Comparison of ENCODE assay signal across 8 cellular contexts in genomic region chr2:176140520-176141317, GRCh38. TPM values are rescaled to one million over a fixed set of nuclear protein-coding genes. Genes with fewer than 3 reads are reported as not detected.
DNase-seq lines count a peak whose midpoint lies in the region; ATAC-seq and TF ChIP-seq lines count a peak whose summit lies in the region.

No MANE protein-coding gene starts in this region.

- 27% methylated on average over 24 of the region's 48 CpGs; no CpG with 5 or more reads in 1 of the 2 donors for WGBS in transverse colon (ENCODE audit: low coverage in 1 of 2), 2 donors

- H3K9me3 Mint-ChIP-seq in activated naive CD4-positive, alpha-beta T cell treated with anti-CD3 and anti-CD28 coated beads for 36 hours, result peaks cover 5% of the 10 kb centered on the region
- H3K9me3 Mint-ChIP-seq in osteocyte (ENCODE audit: unreplicated experiment), result peaks cover 4% of the 10 kb centered on the region

- no peaks in the 10 kb centered on the region for H3K9me3 ChIP-seq in transverse colon

- no peak for TF ChIP-seq EP300 in transverse colon (IDR thresholded peaks at IDR 0.05; ENCODE audit: low read depth)

- peak overlapping the region; percentile 91 to 96 (median 94) for H3K27ac ChIP-seq in transverse colon

- peak overlapping the region; percentile 37 to 73 (median 46) for H3K4me3 ChIP-seq in transverse colon

- TF ChIP-seq POLR2A in transverse colon (IDR thresholded peaks at IDR 0.05), result no peak

- peak; percentile 96 for ATAC-seq in GM19463 (IDR thresholded peaks at IDR 0.05; ENCODE audit: unreplicated experiment)
- peak; percentile 93 for ATAC-seq in HG03571 (IDR thresholded peaks at IDR 0.05; ENCODE audit: unreplicated experiment)

- TF ChIP-seq CTCF in osteocyte (IDR thresholded peaks at IDR 0.05) (peak; percentile 72), transverse colon (IDR thresholded peaks at IDR 0.05) (peak; percentile 90 to 99 (median 96))

- DNase-seq in DMS 273 (lab: John Stamatoyannopoulos, UW; ENCODE audit: unreplicated experiment), result peak; percentile 95
- DNase-seq in RPMI7951 (ENCODE audit: low read depth), result peak; percentile 82
- peak; percentile 74 for DNase-seq in activated naive CD4-positive, alpha-beta T cell treated with anti-CD3 and anti-CD28 coated beads for 36 hours
- peak; percentile 22 to 85 (median 68) for DNase-seq in head of caudate nucleus
- DNase-seq in osteocyte (ENCODE audit: extremely low spot score, unreplicated experiment), result no peak
- peak; percentile 76 for DNase-seq in transverse colon

- peaks cover 3% of the 10 kb centered on the region for H3K36me3 Mint-ChIP-seq in activated naive CD4-positive, alpha-beta T cell treated with anti-CD3 and anti-CD28 coated beads for 36 hours (ENCODE audit: low read depth)
- H3K36me3 Mint-ChIP-seq in osteocyte (ENCODE audit: unreplicated experiment), result peaks cover 5% of the 10 kb centered on the region

- intact Hi-C loops in activated naive CD4-positive, alpha-beta T cell treated with anti-CD3 and anti-CD28 coated beads for 36 hours (cut with micrococcal nuclease), result loop anchor here (1.0 kb wide), 5 partner anchors 193 to 512 kb away; no protein-coding TSS in a partner anchor
- intact Hi-C loops in head of caudate nucleus (cut with DNase I), result loop anchor here (5.0 to 10.0 kb wide), 3 partner anchors 317 to 1004 kb away; no protein-coding TSS in a partner anchor
- intact Hi-C loops in transverse colon (cut with DNase I; ENCODE audit: low total_unique reads), result loop anchor here (1.0 to 5.0 kb wide), 4 partner anchors 316 to 1017 kb away; no protein-coding TSS in a partner anchor

- peaks cover 11 to 51% (median 24%) of the 10 kb centered on the region in 4 donors for H3K4me1 ChIP-seq in transverse colon

- peaks cover 21% of the 10 kb centered on the region for H3K4me1 Mint-ChIP-seq in activated naive CD4-positive, alpha-beta T cell treated with anti-CD3 and anti-CD28 coated beads for 36 hours (ENCODE audit: low read depth)
- H3K4me1 Mint-ChIP-seq in osteocyte (ENCODE audit: unreplicated experiment), result peaks cover 7% of the 10 kb centered on the region

- in situ Hi-C loops in transverse colon (cut with MboI; ENCODE audit: low pct_ligation_motif_present in 1 of 4, low pct_unique_long_range_greater_than_20kb in 1 of 4, low sequenced_read_pairs in 3 of 4), result loop anchor here in 3 of 4 donors (5.0 to 25.0 kb wide), 4 partner anchors 317 to 672 kb away; no protein-coding TSS in a partner anchor

- H3K4me3 Mint-ChIP-seq in activated naive CD4-positive, alpha-beta T cell treated with anti-CD3 and anti-CD28 coated beads for 36 hours, result peak overlapping the region; percentile 42
- peak overlapping the region; percentile 14 for H3K4me3 Mint-ChIP-seq in osteocyte (ENCODE audit: unreplicated experiment)

- peaks cover 83% of the 10 kb centered on the region for H3K27me3 Mint-ChIP-seq in activated naive CD4-positive, alpha-beta T cell treated with anti-CD3 and anti-CD28 coated beads for 36 hours (ENCODE audit: low read depth)
- H3K27me3 Mint-ChIP-seq in osteocyte (ENCODE audit: unreplicated experiment), result peaks cover 83% of the 10 kb centered on the region

- H3K36me3 ChIP-seq in transverse colon, result no peaks in the 10 kb centered on the region

- H3K27ac Mint-ChIP-seq in activated naive CD4-positive, alpha-beta T cell treated with anti-CD3 and anti-CD28 coated beads for 36 hours, result no peak overlapping the region
- no peak overlapping the region for H3K27ac Mint-ChIP-seq in osteocyte (ENCODE audit: unreplicated experiment)

- CTCF ChIA-PET in activated naive CD4-positive, alpha-beta T cell treated with anti-CD3 and anti-CD28 coated beads for 36 hours (lab: Charles Lee), result interaction anchor here (0.5 to 5.3 kb wide), 35 partner anchors 10 to 1489 kb away, joined by 3 to 93 read pairs (median 5); partner anchors contain the start of gene HOXD4

- peaks cover 33% of the 10 kb centered on the region for H3K27me3 ChIP-seq in transverse colon

RNA-seq across cellular contexts. Expression of gene HOXD4, which starts 10.6 kb away (rescaled TPM):
- total RNA-seq in RPMI7951 (2014; rRNA removed; shearing (Covaris generic)), result 7.2 and 9.6 TPM in 2 replicates
- not detected for total RNA-seq in activated naive CD4-positive, alpha-beta T cell treated with anti-CD3 and anti-CD28 coated beads for 36 hours
- total RNA-seq in osteocyte (not detected in 2 replicates), transverse colon (10 to 100 TPM in 3 of 4 donors, 1 to 10 TPM in 1; 2.2 to 25.5 (median 15.3) TPM)

RNA-seq across cellular contexts. Expression of gene HOXD8, which starts 11.2 kb away (rescaled TPM):
- 11.7 and 16.1 TPM in 2 replicates for total RNA-seq in RPMI7951 (2014; rRNA removed; shearing (Covaris generic))
- not detected for total RNA-seq in activated naive CD4-positive, alpha-beta T cell treated with anti-CD3 and anti-CD28 coated beads for 36 hours
- not detected in 2 replicates for total RNA-seq in osteocyte
- 10 to 100 TPM in 2 of 4 donors, 1 to 10 TPM in 2; 7.8 to 23.5 (median 13.4) TPM for total RNA-seq in transverse colon

RNA-seq across cellular contexts. Expression of gene HOXD3, which starts 16.4 kb away (rescaled TPM):
- 1.6 and 2.1 TPM in 2 replicates for total RNA-seq in RPMI7951 (2014; rRNA removed; shearing (Covaris generic))
- not detected for total RNA-seq in activated naive CD4-positive, alpha-beta T cell treated with anti-CD3 and anti-CD28 coated beads for 36 hours
- not detected in 2 replicates for total RNA-seq in osteocyte
- 10 to 100 TPM in 1 of 4 donors, 1 to 10 TPM in 2, not detected in 1; 2.0 to 15.7 (median 7.6) TPM for total RNA-seq in transverse colon

RNA-seq across cellular contexts. Expression of gene HOXD9, which starts 18.2 kb away (rescaled TPM):
- 1.4 TPM in 2 replicates for total RNA-seq in RPMI7951 (2014; rRNA removed; shearing (Covaris generic))
- total RNA-seq in activated naive CD4-positive, alpha-beta T cell treated with anti-CD3 and anti-CD28 coated beads for 36 hours, result not detected
- total RNA-seq in osteocyte (not detected in 2 replicates), transverse colon (10 to 100 TPM in 2 of 4 donors, 1 to 10 TPM in 2; 2.7 to 13.3 (median 7.5) TPM)

RNA-seq across cellular contexts. Expression of gene HOXD10, which starts 24.1 kb away (rescaled TPM):
- total RNA-seq in RPMI7951 (2014; rRNA removed; shearing (Covaris generic)), result not detected in 2 replicates
- not detected for total RNA-seq in activated naive CD4-positive, alpha-beta T cell treated with anti-CD3 and anti-CD28 coated beads for 36 hours
- total RNA-seq in osteocyte (not detected in 2 replicates), transverse colon (10 to 100 TPM in 2 of 4 donors, 1 to 10 TPM in 2; 1.1 to 25.1 (median 7.6) TPM)
